ENCODE assay signal across 11 cellular contexts in genomic region chr2:207676827-207677354, GRCh38. TPM values are rescaled to one million over a fixed set of nuclear protein-coding genes. Genes with fewer than 3 reads are reported as not detected.
A peak's percentile ranks its signal among the peaks of the same experiment; 100 is the strongest.
DNase-seq lines count a peak whose midpoint lies in the region; ATAC-seq and TF ChIP-seq lines count a peak whose summit lies in the region.
"Had no signal": no experiment of that assay in that cellular context is flagged by ENCODE, and none has a peak within 500 bp of the region (broad histone marks: within the 10 kb centered on the region; RNA-seq: fewer than 3 reads in every experiment).

No MANE protein-coding gene starts in this region.

- intact Hi-C loops in heart right ventricle (cut with DNase I) (loop anchor here in 1 of 10 donors (2.0 kb wide), 1 partner anchor 52 kb away; the partner anchor contains the start of gene METTL21A), cardiac septum (cut with DNase I) (no loop called here), thyroid gland (cut with DNase I) (no loop called here)

- TF ChIP-seq POLR2A in thyroid gland (IDR thresholded peaks at IDR 0.05) = no peak

- H3K4me1 ChIP-seq in heart right ventricle (peaks cover 0 to 18% (median 11%) of the 10 kb centered on the region in 9 donors), SJCRH30 (peaks cover 9% of the 10 kb centered on the region; the same call in 1 of the 2 replicates), thyroid gland (peaks cover 6 to 10% of the 10 kb centered on the region in 2 donors)

- TF ChIP-seq CTCF in heart right ventricle (IDR thresholded peaks at IDR 0.05) (no peak), thyroid gland (IDR thresholded peaks at IDR 0.05) (no peak)

- WGBS in heart right ventricle, 2 donors = 19 to 24% methylated on average over 5 of the region's 5 CpGs
- WGBS in thyroid gland, 2 donors = 17 to 20% methylated on average over 5 of the region's 5 CpGs

- H3K36me3 ChIP-seq in heart right ventricle (no peaks in the 10 kb centered on the region), SJCRH30 (no peaks in the 10 kb centered on the region), thyroid gland (no peaks in the 10 kb centered on the region)

- H3K27me3 ChIP-seq in heart right ventricle (peaks cover 0 to 27% (median 0%) of the 10 kb centered on the region in 7 donors), SJCRH30 (no peaks in the 10 kb centered on the region), thyroid gland (no peaks in the 10 kb centered on the region)

- H3K27ac ChIP-seq in heart right ventricle (peak overlapping the region in 9 of 10 donors; percentile 5 to 75 (median 43)), SJCRH30 (peak overlapping the region; percentile 16; the same call in 1 of the 2 replicates), thyroid gland (peak overlapping the region; percentile 73 to 85 (median 77))

- ATAC-seq in heart right ventricle (peak in 7 of 8 donors; percentile 33 to 87 (median 84)), GM21737 (IDR thresholded peaks at IDR 0.05; ENCODE audit: unreplicated experiment) (no peak)

- DNase-seq in heart right ventricle (no peak), cardiac septum (ENCODE audit: low spot score) (no peak), SJCRH30 (peak in 1 of 2 experiments; percentile 11), foreskin melanocyte (peak; percentile 55), thyroid gland (peak in 1 of 2 donors; percentile 21), DMS79 (lab: John Stamatoyannopoulos, UW) (no peak), mesenteric fat pad (ENCODE audit: low spot score) (no peak)
- DNase-seq: activated gamma-delta T cell; CD4-positive, CD25-positive, alpha-beta regulatory T cell; stimulated activated naive B cell treated with anti-CD40 and anti-IgM and Interleukin-4, amounts not matched to agents 10 μg/mL and 1 μg/mL and 100 μg/mL, for 72 hours had no signal

- peak overlapping the region in 3 of 10 donors; percentile 7 to 31 (median 15) for H3K4me3 ChIP-seq in heart right ventricle
- H3K4me3 ChIP-seq in SJCRH30 = peak overlapping the region; percentile 28
- H3K4me3 ChIP-seq in thyroid gland (replicated peaks in 1 of 3) = no peak overlapping the region

- no peaks in the 10 kb centered on the region for H3K9me3 ChIP-seq in heart right ventricle
- H3K9me3 ChIP-seq in SJCRH30 (replicated peaks) = no peaks in the 10 kb centered on the region
- H3K9me3 ChIP-seq in thyroid gland = no peaks in the 10 kb centered on the region

RNA-seq across cellular contexts. Expression of gene CCNYL1, which starts 34.5 kb away (rescaled TPM):
- 10 to 100 TPM in 5 of 10 donors, 1 to 10 TPM in 5; 5.6 to 16.1 (median 9.7) TPM for total RNA-seq in heart right ventricle
- 1 to 10 TPM; 3.6 to 5.7 TPM for polyA plus RNA-seq in heart right ventricle
- total RNA-seq in cardiac septum = 12.0 TPM
- total RNA-seq in SJCRH30 (2014; rRNA removed; shearing (Covaris generic)) = 6.5 and 7.1 TPM in 2 replicates
- 10 to 100 TPM; 14.8 to 22.2 (median 17.9) TPM for total RNA-seq in thyroid gland
- 24.4 TPM for total RNA-seq in mesenteric fat pad

RNA-seq across cellular contexts. Expression of gene METTL21A, which starts 51.7 kb away (rescaled TPM):
- total RNA-seq in heart right ventricle = 10 to 100 TPM in 9 of 10 donors, 1 to 10 TPM in 1; 10.0 to 22.5 (median 12.9) TPM
- polyA plus RNA-seq in heart right ventricle = 10 to 100 TPM; 14.0 to 21.5 TPM
- 10.8 TPM for total RNA-seq in cardiac septum
- total RNA-seq in SJCRH30 (2014; rRNA removed; shearing (Covaris generic)) = 20.6 and 26.5 TPM in 2 replicates
- 10 to 100 TPM; 24.6 to 48.9 (median 36.0) TPM for total RNA-seq in thyroid gland
- 16.3 TPM for total RNA-seq in mesenteric fat pad

Comparison
In these comparisons a context has a peak if more than half of its experiments do, and no peak if none do; other contexts are left out.
1. H3K27ac ChIP-seq: peak in every context shown above with its lines; median percentile 77 in thyroid gland; 43 in heart right ventricle; 16 in SJCRH30.